In the genomic region with DNA sequence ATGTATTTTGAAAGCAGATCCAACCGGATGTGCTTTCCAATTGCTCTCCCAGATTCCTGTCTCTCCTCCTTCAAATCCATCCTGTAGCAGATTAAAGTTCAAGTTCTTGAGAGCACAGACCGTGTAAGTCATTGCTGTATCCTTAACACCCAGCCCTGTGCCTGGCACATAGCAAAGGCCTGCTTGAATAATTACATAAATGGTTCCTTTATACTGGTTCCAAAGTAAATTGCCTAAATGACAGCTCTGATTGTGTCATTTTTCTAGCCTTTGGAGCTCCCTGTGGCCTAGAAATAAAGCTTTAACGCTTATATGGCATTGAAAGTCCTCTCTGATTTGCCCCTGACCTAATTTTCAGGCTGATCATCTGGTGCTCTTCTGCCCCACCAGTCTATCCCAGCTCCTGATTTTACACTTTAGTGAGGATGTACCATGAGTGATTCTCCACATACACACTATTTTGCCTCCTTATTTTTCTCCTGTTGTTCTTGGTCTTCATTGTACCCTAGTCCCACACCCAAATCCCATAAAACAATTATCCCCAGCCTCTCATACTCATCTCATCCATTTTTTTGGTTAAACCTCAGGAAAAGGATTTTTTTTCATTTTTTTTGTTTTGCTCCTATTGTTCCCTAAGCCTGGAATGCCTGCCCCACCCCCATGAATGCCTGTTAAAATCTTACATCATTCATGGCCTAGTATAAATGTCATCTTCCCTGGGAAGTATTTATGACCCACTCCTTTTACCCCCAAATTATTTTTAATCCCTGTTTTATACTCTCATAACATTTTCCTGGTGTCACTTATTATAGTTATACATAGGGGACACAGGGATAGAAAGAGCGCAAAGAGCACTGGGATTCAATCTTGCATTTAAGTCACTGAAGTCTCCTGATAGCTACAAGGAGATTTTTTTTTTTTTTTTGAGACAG, we compare ENCODE assay signal across 20 cellular contexts. TPM values are rescaled to one million over a fixed set of nuclear protein-coding genes. Genes with fewer than 3 reads are reported as not detected.
DNase-seq lines count a peak whose midpoint lies in the region; ATAC-seq lines count a peak whose summit lies in the region.
"Had no signal": no experiment of that assay in that cellular context is flagged by ENCODE, and none has a peak within 500 bp of the region (broad histone marks: within the 10 kb centered on the region; RNA-seq: fewer than 3 reads in every experiment).

No MANE protein-coding gene starts in this region.

- H3K9me3 ChIP-seq in T-helper 17 cell (ENCODE audit: control insufficient read depth, low read length, poor library complexity, severe bottlenecking), result no peaks in the 10 kb centered on the region
- no peaks in the 10 kb centered on the region for H3K9me3 ChIP-seq in iPS-15b (ENCODE audit: control insufficient read depth, insufficient read depth, low read length)
- H3K9me3 ChIP-seq in subcutaneous abdominal adipose tissue (ENCODE audit: control insufficient read depth in 5 of 5, low read length in 5 of 5), result no peaks in the 10 kb centered on the region
- H3K9me3 ChIP-seq: BLaER1 treated with 17β-estradiol and CSF1 and Interleukin-3, amounts not matched to agents 10 nM and 100 nM; esophagus muscularis mucosa; right lobe of liver had no signal

- no peaks in the 10 kb centered on the region for H3K27me3 ChIP-seq in iPS-15b (ENCODE audit: control insufficient read depth, insufficient read depth, low read length)
- peaks cover 0 to 3% (median 0%) of the 10 kb centered on the region in 5 donors for H3K27me3 ChIP-seq in subcutaneous abdominal adipose tissue (ENCODE audit: control insufficient read depth in 5 of 5, insufficient read depth in 4 of 5, low read length in 5 of 5)
- H3K27me3 ChIP-seq: BLaER1 treated with 17β-estradiol and CSF1 and Interleukin-3, amounts not matched to agents 10 nM and 100 nM; right lobe of liver had no signal

- ATAC-seq in T-helper 17 cell (no peak), HG02870 (IDR thresholded peaks at IDR 0.05; ENCODE audit: unreplicated experiment) (no peak)

- DNase-seq in NCI-H2227 treated with DMSO at 0.1 percent for 48 hours (lab: John Stamatoyannopoulos, UW) (peak; percentile 26), NCI-H2227 (lab: John Stamatoyannopoulos, UW; ENCODE audit: unreplicated experiment) (no peak), T-helper 17 cell (no peak), A172 (ENCODE audit: low spot score) (no peak)
- no peak for DNase-seq in stimulated activated naive CD4-positive, alpha-beta T cell (lab: John Stamatoyannopoulos, UW)
- DNase-seq: activated naive CD4-positive, alpha-beta T cell treated with anti-CD3 and anti-CD28 coated beads for 36 hours; brain microvascular endothelial cell; DMS79; kidney; NK-92 treated with Interleukin-12 subunit alpha and Interleukin-12 subunit beta, amount 100 ng/mL, for 24 hours; SHP77 had no signal

- H3K4me1 ChIP-seq in iPS-15b (ENCODE audit: control insufficient read depth, insufficient read depth, low read length) (peaks cover 7% of the 10 kb centered on the region), subcutaneous abdominal adipose tissue (ENCODE audit: control insufficient read depth in 5 of 5, insufficient read depth in 5 of 5, low read length in 5 of 5) (peaks cover 0 to 26% (median 3%) of the 10 kb centered on the region in 5 donors)
- H3K4me1 ChIP-seq: esophagus muscularis mucosa, right lobe of liver had no signal

- peak overlapping the region; percentile 47 for H3K9ac ChIP-seq in iPS-15b (ENCODE audit: low read depth, low read length)
- peak overlapping the region in 1 of 5 donors; percentile 41 for H3K9ac ChIP-seq in subcutaneous abdominal adipose tissue (ENCODE audit: low read length in 5 of 5)
- H3K9ac ChIP-seq: BLaER1 treated with 17β-estradiol and CSF1 and Interleukin-3, amounts not matched to agents 10 nM and 100 nM had no signal

- H3K36me3 ChIP-seq in iPS-15b (ENCODE audit: control insufficient read depth, insufficient read depth, low read length) (no peaks in the 10 kb centered on the region), subcutaneous abdominal adipose tissue (ENCODE audit: control insufficient read depth in 5 of 5, insufficient read depth in 5 of 5, low read length in 5 of 5) (no peaks in the 10 kb centered on the region)
- H3K36me3 ChIP-seq: BLaER1 treated with 17β-estradiol and CSF1 and Interleukin-3, amounts not matched to agents 10 nM and 100 nM; brain microvascular endothelial cell had no signal

- H3K4me3 ChIP-seq in iPS-15b (ENCODE audit: low read depth, low read length) (no peak overlapping the region), subcutaneous abdominal adipose tissue (ENCODE audit: low read depth in 1 of 5, low read length in 5 of 5) (no peak overlapping the region)
- H3K4me3 ChIP-seq: BLaER1 treated with 17β-estradiol and CSF1 and Interleukin-3, amounts not matched to agents 10 nM and 100 nM; esophagus muscularis mucosa; right lobe of liver had no signal

- H3K27ac Mint-ChIP-seq in T-helper 17 cell, result peak overlapping the region; percentile 93
- H3K27ac Mint-ChIP-seq: activated naive CD4-positive, alpha-beta T cell treated with anti-CD3 and anti-CD28 coated beads for 36 hours; IgD-negative memory B cell; T-helper 2 cell treated with Interferon-gamma antibody and Interleukin-4, amounts not matched to agents 5 μg/mL and 100 μg/mL, for 36 hours had no signal

- H3K36me3 Mint-ChIP-seq in T-helper 17 cell (ENCODE audit: low read depth), result peaks cover 9% of the 10 kb centered on the region
- H3K36me3 Mint-ChIP-seq: IgD-negative memory B cell had no signal

- peaks cover 45% of the 10 kb centered on the region for H3K4me1 Mint-ChIP-seq in T-helper 17 cell

- no peaks in the 10 kb centered on the region for H3K27me3 Mint-ChIP-seq in T-helper 17 cell
- H3K27me3 Mint-ChIP-seq: IgD-negative memory B cell had no signal

- H3K4me3 Mint-ChIP-seq in T-helper 17 cell, result no peak overlapping the region
- H3K4me3 Mint-ChIP-seq: activated naive CD4-positive, alpha-beta T cell treated with anti-CD3 and anti-CD28 coated beads for 36 hours; IgD-negative memory B cell; T-helper 2 cell treated with Interferon-gamma antibody and Interleukin-4, amounts not matched to agents 5 μg/mL and 100 μg/mL, for 36 hours had no signal

- H3K27ac ChIP-seq in subcutaneous abdominal adipose tissue (ENCODE audit: low read depth, low read length), result peak overlapping the region; percentile 64
- H3K27ac ChIP-seq: BLaER1 treated with 17β-estradiol and CSF1 and Interleukin-3, amounts not matched to agents 10 nM and 100 nM; brain microvascular endothelial cell; esophagus muscularis mucosa; right lobe of liver had no signal

RNA-seq across cellular contexts. Expression of gene LINGO4, which starts 4.7 kb away (rescaled TPM):
- total RNA-seq in T-helper 17 cell, result 1 to 10 TPM in 1 of 2 donors, under 1 TPM in 1; 0.77 to 1.6 TPM
- total RNA-seq in A172 (2014; rRNA removed; shearing (Covaris generic)), result not detected in 2 replicates
- total RNA-seq: dermis microvascular lymphatic vessel endothelial cell, esophagus muscularis mucosa had no signal

RNA-seq across cellular contexts. Expression of gene TDRKH, which starts 19.6 kb away (rescaled TPM):
- total RNA-seq in T-helper 17 cell, result 10 to 100 TPM; 11.3 to 17.7 TPM
- 24.2 and 25.1 TPM in 2 replicates for total RNA-seq in A172 (2014; rRNA removed; shearing (Covaris generic))

RNA-seq across cellular contexts. Expression of gene RORC, which starts 21.7 kb away (rescaled TPM):
- 10 to 100 TPM; 38.4 to 42.5 TPM for total RNA-seq in T-helper 17 cell
- total RNA-seq in A172 (2014; rRNA removed; shearing (Covaris generic)), result 0.12 and 0.14 TPM in 2 replicates
- total RNA-seq: dermis microvascular lymphatic vessel endothelial cell had no signal

RNA-seq across cellular contexts. Expression of gene C2CD4D, which starts 29.7 kb away (rescaled TPM):
- 1 to 10 TPM; 1.9 to 2.3 TPM for total RNA-seq in T-helper 17 cell
- not detected in 2 replicates for total RNA-seq in A172 (2014; rRNA removed; shearing (Covaris generic))
- total RNA-seq: esophagus muscularis mucosa, right lobe of liver had no signal

RNA-seq across cellular contexts. Expression of gene THEM5, which starts 43.6 kb away (rescaled TPM):
- total RNA-seq in T-helper 17 cell, result under 1 TPM in 1 of 2 donors, not detected in 1; 0.89 TPM
- not detected in 2 replicates for total RNA-seq in A172 (2014; rRNA removed; shearing (Covaris generic))
- total RNA-seq: activated naive CD4-positive, alpha-beta T cell treated with anti-CD3 and anti-CD28 coated beads for 36 hours; dermis microvascular lymphatic vessel endothelial cell; esophagus muscularis mucosa; kidney; right lobe of liver had no signal

Comparison
In these comparisons a context has a peak if more than half of its experiments do, and no peak if none do; other contexts are left out.
1. RNA of gene RORC, which starts 21.7 kb away (total RNA-seq): 38.4 to 42.5 TPM in T-helper 17 cell; 0.12 to 0.14 TPM in A172; every median in the first group is over 10 times any median in the second.